12 cellular contexts compared by ENCODE assay signal in genomic region chr7:102540604-102541003, GRCh38. TPM values are rescaled to one million over a fixed set of nuclear protein-coding genes. Genes with fewer than 3 reads are reported as not detected.
"Had no signal": no experiment of that assay in that cellular context is flagged by ENCODE, and none has a peak within 500 bp of the region (broad histone marks: within the 10 kb centered on the region; RNA-seq: fewer than 3 reads in every experiment).

No MANE protein-coding gene starts in this region.

RNA-seq across cellular contexts. Expression of gene SPDYE2, which starts 10.4 kb away (rescaled TPM):
- total RNA-seq: activated CD4-positive, alpha-beta memory T cell treated with anti-CD3 and anti-CD28 coated beads for 36 hours; activated CD4-positive, alpha-beta T cell treated with anti-CD3 and anti-CD28 coated beads for 36 hours; activated CD8-positive, alpha-beta T cell treated with anti-CD3 and anti-CD28 coated beads for 36 hours; activated T-cell treated with anti-CD3 and anti-CD28 coated beads, Interleukin-2, amount 50 U/mL, for 4 hours; activated T-cell treated with anti-CD3 and anti-CD28 coated beads, Interleukin-2, amount 50 U/mL, for 72 hours; activated T-helper 1 cell treated with anti-CD3 and anti-CD28 coated beads, Interleukin-12 subunit alpha, Interleukin-12 subunit beta, Interleukin-2, Interleukin-4 antibody, amounts not matched to agents 30 ng/mL and 10 ng/mL and 1 ng/mL, durations not matched to agents 14 hours and 24 hours and 36 hours; activated T-helper 17 cell treated with anti-CD3 and anti-CD28 coated beads, Interleukin-2, amount 50 U/mL, for 72 hours; astrocyte; body of pancreas; breast epithelium; T-helper 1 cell treated with Interleukin-12 subunit alpha and Interleukin-12 subunit beta and Interleukin-4 antibody, amounts not matched to agents 30 ng/mL and 1 ng/mL, for 36 hours; T-helper 2 cell treated with Interferon-gamma antibody and Interleukin-4, amounts not matched to agents 100 ng/mL and 5 ng/mL, for 36 hours had no signal
